Comparison of ENCODE assay signal across 6 cellular contexts in the genomic region with DNA sequence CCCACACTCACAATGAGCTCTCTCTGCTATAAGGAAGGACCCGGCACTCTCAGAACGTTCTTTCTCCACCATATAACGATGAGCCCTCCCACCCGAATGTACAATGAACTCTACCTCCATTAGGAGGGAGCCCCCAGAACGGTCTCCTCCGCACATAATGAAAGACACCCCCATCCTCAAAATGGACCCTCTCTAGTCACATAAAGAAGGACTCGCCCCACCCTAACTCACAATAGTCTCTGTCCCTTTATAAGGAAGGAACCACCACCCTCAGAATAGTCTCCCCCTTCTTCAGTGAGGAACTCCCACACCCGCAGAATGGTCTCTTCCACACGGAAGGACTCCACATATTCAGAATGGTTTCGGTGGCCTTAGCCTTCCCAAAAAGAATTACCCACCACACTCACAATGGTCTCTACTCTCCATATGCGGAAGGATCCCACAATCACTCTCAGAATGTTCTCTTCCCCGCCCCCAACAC. TPM values are rescaled to one million over a fixed set of nuclear protein-coding genes. Genes with fewer than 3 reads are reported as not detected.
DNase-seq lines count a peak whose midpoint lies in the region; ATAC-seq and TF ChIP-seq lines count a peak whose summit lies in the region.

No MANE protein-coding gene starts in this region.

- H3K36me3 Mint-ChIP-seq in neural crest cell (ENCODE audit: low read depth) = no peaks in the 10 kb centered on the region

- peak overlapping the region; percentile 83 for H3K4me3 ChIP-seq in brain microvascular endothelial cell (ENCODE audit: low read depth, low read length)

- H3K27me3 ChIP-seq in brain microvascular endothelial cell (replicated peaks) = no peaks in the 10 kb centered on the region

- H3K27me3 Mint-ChIP-seq in neural crest cell (ENCODE audit: low read depth) = no peaks in the 10 kb centered on the region

- H3K27ac ChIP-seq in brain microvascular endothelial cell = peak overlapping the region; percentile 87

- peaks cover 20% of the 10 kb centered on the region for H3K4me1 Mint-ChIP-seq in neural crest cell

- DNase-seq in DMS53 (lab: John Stamatoyannopoulos, UW) (peak; percentile 75), DMS53 treated with DMSO at 0.1 percent for 48 hours (lab: John Stamatoyannopoulos, UW; ENCODE audit: unreplicated experiment) (no peak), brain microvascular endothelial cell (peak; percentile 36), neural crest cell (ENCODE audit: low read depth, low spot score) (no peak), NCI-H2196 (lab: John Stamatoyannopoulos, UW; ENCODE audit: unreplicated experiment) (no peak)

- peak overlapping the region; percentile 96 for H3K27ac Mint-ChIP-seq in neural crest cell (ENCODE audit: unreplicated experiment)

- ATAC-seq in HG03025 (IDR thresholded peaks at IDR 0.05; ENCODE audit: low FRiP score, unreplicated experiment) = no peak

- in situ Hi-C loops in brain microvascular endothelial cell (cut with HindIII; ENCODE audit: low pct_ligation_motif_present, low sequenced_read_pairs) = no loop called here

- H3K36me3 ChIP-seq in brain microvascular endothelial cell (replicated peaks) = peaks cover 8% of the 10 kb centered on the region

- peak overlapping the region; percentile 89 for H3K4me3 Mint-ChIP-seq in neural crest cell

- no peaks in the 10 kb centered on the region for H3K9me3 Mint-ChIP-seq in neural crest cell

- TF ChIP-seq CTCF in brain microvascular endothelial cell (IDR thresholded peaks at IDR 0.05; ENCODE audit: low read depth, low read length, missing control alignments) (no peak), neural crest cell (conservative IDR thresholded peaks at IDR 0.05) (no peak)

RNA-seq across cellular contexts. Expression of a gene that starts 0.5 kb away (rescaled TPM):
- 20.0 and 22.6 TPM in 2 replicates for total RNA-seq in neural crest cell

RNA-seq across cellular contexts. Expression of a gene that starts 7.9 kb away (rescaled TPM):
- total RNA-seq in neural crest cell = 12.5 and 13.4 TPM in 2 replicates

RNA-seq across cellular contexts. Expression of a gene that starts 13.2 kb away (rescaled TPM):
- 98.4 and 101 TPM in 2 replicates for total RNA-seq in neural crest cell

RNA-seq across cellular contexts. Expression of a gene that starts 13.4 kb away (rescaled TPM):
- 86.0 and 95.7 TPM in 2 replicates for total RNA-seq in neural crest cell

RNA-seq across cellular contexts. Expression of a gene that starts 46.4 kb away (rescaled TPM):
- 38.6 and 39.6 TPM in 2 replicates for total RNA-seq in neural crest cell

Comparison
In these comparisons a context has a peak if more than half of its experiments do, and no peak if none do; other contexts are left out.
1. DNase-seq: peak in DMS53 (single experiment) and brain microvascular endothelial cell (single experiment); none in DMS53 treated with DMSO at 0.1 percent for 48 hours (single experiment), neural crest cell (single experiment) and NCI-H2196 (single experiment).